Comparison of ENCODE assay signal across 1 cellular context in genomic region chr5:83042507-83042906, GRCh38.
TF ChIP-seq lines count a peak whose summit lies in the region.

No MANE protein-coding gene starts in this region.

TF ChIP-seq in HepG2, 621 proteins besides CTCF, POLR2A, EP300 and RAD21 (continued from another document):
- TF ChIP-seq ZBTB2 (CRISPR knock-in tag; IDR thresholded peaks at IDR 0.05; ENCODE audit: low read depth): no peak
